Comparison of ENCODE assay signal across 20 cellular contexts in the genomic region with DNA sequence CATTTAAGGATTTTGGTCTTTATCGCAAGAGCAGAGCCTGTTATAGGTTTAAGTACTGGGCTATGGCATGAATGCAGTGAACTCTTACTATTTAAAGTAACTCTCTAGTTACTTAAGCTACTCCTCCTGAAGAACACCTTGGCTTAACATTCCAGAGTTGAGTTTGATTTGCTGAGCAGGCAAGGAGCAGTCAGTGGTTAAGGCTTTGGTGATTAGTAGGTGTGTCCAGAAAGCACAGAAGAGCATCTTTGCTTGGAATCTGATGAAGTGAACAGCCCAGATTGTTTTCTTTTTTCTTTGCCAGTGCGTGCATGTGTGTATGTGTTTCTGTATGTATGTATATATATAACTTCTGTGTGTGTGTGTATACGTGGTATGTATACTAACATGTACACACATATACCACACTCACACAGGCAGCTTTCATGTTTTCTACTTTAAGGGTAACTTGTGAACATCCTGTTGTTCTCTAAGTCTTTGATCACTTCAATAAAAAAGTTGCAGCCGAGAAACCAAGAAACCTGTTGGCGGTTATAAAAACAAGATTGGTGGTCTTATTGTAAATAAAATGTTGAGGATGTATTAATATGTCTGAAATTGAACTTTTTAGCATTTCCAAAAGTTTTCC. TPM values are rescaled to one million over a fixed set of nuclear protein-coding genes. Genes with fewer than 3 reads are reported as not detected.
A peak's percentile ranks its signal among the peaks of the same experiment; 100 is the strongest.
DNase-seq lines count a peak whose midpoint lies in the region; ATAC-seq, FAIRE-seq and TF ChIP-seq lines count a peak whose summit lies in the region.
"Had no signal": no experiment of that assay in that cellular context is flagged by ENCODE, and none has a peak within 500 bp of the region (broad histone marks: within the 10 kb centered on the region; RNA-seq: fewer than 3 reads in every experiment).

No MANE protein-coding gene starts in this region.

- no peaks in the 10 kb centered on the region for H3K27me3 Mint-ChIP-seq in activated T-cell treated with anti-CD3 and anti-CD28 coated beads, Interleukin-2, amount 50 U/mL, for 4 hours (ENCODE audit: low read depth)
- no peaks in the 10 kb centered on the region for H3K27me3 Mint-ChIP-seq in activated CD8-positive, alpha-beta T cell treated with anti-CD3 and anti-CD28 coated beads for 36 hours
- H3K27me3 Mint-ChIP-seq: type B pancreatic cell had no signal

- H3K36me3 Mint-ChIP-seq in activated T-cell treated with anti-CD3 and anti-CD28 coated beads, Interleukin-2, amount 50 U/mL, for 4 hours (ENCODE audit: insufficient read depth), result peaks cover 15% of the 10 kb centered on the region
- H3K36me3 Mint-ChIP-seq in activated CD8-positive, alpha-beta T cell treated with anti-CD3 and anti-CD28 coated beads for 36 hours (ENCODE audit: low read depth), result no peaks in the 10 kb centered on the region

- no peaks in the 10 kb centered on the region for H3K9me3 Mint-ChIP-seq in activated T-cell treated with anti-CD3 and anti-CD28 coated beads, Interleukin-2, amount 50 U/mL, for 4 hours
- no peaks in the 10 kb centered on the region for H3K9me3 Mint-ChIP-seq in activated CD8-positive, alpha-beta T cell treated with anti-CD3 and anti-CD28 coated beads for 36 hours
- H3K9me3 Mint-ChIP-seq: endodermal cell, neural crest cell, type B pancreatic cell had no signal

- TF ChIP-seq CTCF in KMS-11 (conservative IDR thresholded peaks at IDR 0.05; ENCODE audit: low read depth, low read length), result no peak
- no peak for TF ChIP-seq CTCF in pancreas (IDR thresholded peaks at IDR 0.05)
- TF ChIP-seq CTCF in activated CD8-positive, alpha-beta T cell treated with anti-CD3 and anti-CD28 coated beads for 36 hours (IDR thresholded peaks at IDR 0.05), result no peak

- peak in 1 of 2 donors; percentile 32 for ATAC-seq in activated T-cell treated with anti-CD3 and anti-CD28 coated beads, Interleukin-2, amount 50 U/mL, for 4 hours
- ATAC-seq in pancreas, result no peak
- ATAC-seq in activated CD8-positive, alpha-beta T cell treated with anti-CD3 and anti-CD28 coated beads for 36 hours, result no peak
- ATAC-seq: A549 had no signal

- H3K27me3 ChIP-seq in KMS-11 (ENCODE audit: insufficient read depth, low read depth) (no peaks in the 10 kb centered on the region), skeletal muscle tissue (ENCODE audit: control insufficient read depth in 3 of 3, insufficient read depth in 3 of 3, low read length in 3 of 3) (no peaks in the 10 kb centered on the region), pancreas (no peaks in the 10 kb centered on the region)
- H3K27me3 ChIP-seq: BLaER1, colonic mucosa had no signal

- H3K27ac Mint-ChIP-seq in activated CD8-positive, alpha-beta T cell treated with anti-CD3 and anti-CD28 coated beads for 36 hours, result no peak overlapping the region
- H3K27ac Mint-ChIP-seq: type B pancreatic cell had no signal

- H3K36me3 ChIP-seq in KMS-11 (ENCODE audit: insufficient read depth) (no peaks in the 10 kb centered on the region), skeletal muscle tissue (ENCODE audit: control insufficient read depth in 3 of 3, insufficient read depth in 3 of 3, low read length in 3 of 3) (no peaks in the 10 kb centered on the region), pancreas (no peaks in the 10 kb centered on the region)
- H3K36me3 ChIP-seq: colonic mucosa, prostate gland had no signal

- H3K4me3 Mint-ChIP-seq in activated T-cell treated with anti-CD3 and anti-CD28 coated beads, Interleukin-2, amount 50 U/mL, for 4 hours, result peak overlapping the region; percentile 5
- H3K4me3 Mint-ChIP-seq in activated CD8-positive, alpha-beta T cell treated with anti-CD3 and anti-CD28 coated beads for 36 hours, result no peak overlapping the region
- H3K4me3 Mint-ChIP-seq: endodermal cell, neural crest cell, type B pancreatic cell had no signal

- intact Hi-C loops in pancreas (cut with DNase I), result no loop called here
- intact Hi-C loops in activated CD8-positive, alpha-beta T cell treated with anti-CD3 and anti-CD28 coated beads for 36 hours (cut with micrococcal nuclease), result no loop called here

- no peak overlapping the region for H2AFZ ChIP-seq in KMS-11 (ENCODE audit: low read depth)

- peak overlapping the region; percentile 45; the same call in 1 of the 2 replicates for H3K4me2 ChIP-seq in KMS-11
- H3K4me2 ChIP-seq: A549, BLaER1, smooth muscle cell had no signal

- H3K79me2 ChIP-seq in KMS-11 (ENCODE audit: insufficient read depth, low read depth), result peaks cover 50% of the 10 kb centered on the region

- FAIRE-seq in pancreas (lab: Jason Lieb, UNC), result no peak
- FAIRE-seq: A549, GM18507 had no signal

- H3K9ac ChIP-seq in KMS-11 (no peak overlapping the region), skeletal muscle tissue (ENCODE audit: low read depth in 1 of 3, low read length in 3 of 3) (no peak overlapping the region)
- H3K9ac ChIP-seq: BLaER1 had no signal

- no peaks in the 10 kb centered on the region for H3K9me3 ChIP-seq in skeletal muscle tissue (ENCODE audit: control insufficient read depth in 3 of 3, low read length in 3 of 3)
- H3K9me3 ChIP-seq in pancreas, result no peaks in the 10 kb centered on the region
- H3K9me3 ChIP-seq: A549, BLaER1, colonic mucosa, prostate gland had no signal

- H3K27ac ChIP-seq in KMS-11 (no peak overlapping the region; the same call in 1 of the 2 replicates), skeletal muscle tissue (ENCODE audit: low read depth, low read length) (peak overlapping the region; percentile 8), pancreas (no peak overlapping the region)
- H3K27ac ChIP-seq: A549, BLaER1, colonic mucosa, prostate gland had no signal

- no peaks in the 10 kb centered on the region for H4K20me1 ChIP-seq in KMS-11 (ENCODE audit: insufficient read depth)

- no peak overlapping the region for H3K4me3 ChIP-seq in KMS-11 (IDR thresholded peaks at IDR 0.05; ENCODE audit: insufficient read depth, low read depth, low read length)
- no peak overlapping the region for H3K4me3 ChIP-seq in skeletal muscle tissue (ENCODE audit: low read length in 3 of 3)
- H3K4me3 ChIP-seq in pancreas, result no peak overlapping the region
- H3K4me3 ChIP-seq: A549, BLaER1, colonic mucosa, prostate gland, smooth muscle cell had no signal

- peaks cover 58% of the 10 kb centered on the region for H3K4me1 ChIP-seq in KMS-11 (ENCODE audit: low read depth, poor library complexity, severe bottlenecking)
- H3K4me1 ChIP-seq in skeletal muscle tissue (ENCODE audit: control insufficient read depth in 3 of 3, insufficient read depth in 3 of 3, low read length in 3 of 3), result peaks cover 17 to 37% (median 23%) of the 10 kb centered on the region in 3 donors
- peaks cover 0 to 5% (median 0%) of the 10 kb centered on the region in 3 donors for H3K4me1 ChIP-seq in pancreas
- H3K4me1 ChIP-seq: A549, colonic mucosa, prostate gland had no signal

- DNase-seq in activated T-cell treated with anti-CD3 and anti-CD28 coated beads, Interleukin-2, amount 50 U/mL, for 4 hours, result no peak
- DNase-seq in activated T-cell treated with anti-CD3 and anti-CD28 coated beads for 4 hours (no peak), cerebellar cortex (ENCODE audit: low spot score) (peak; percentile 26), pancreas (no peak), NCI-H526 treated with DMSO at 0.1 percent for 48 hours (lab: John Stamatoyannopoulos, UW) (no peak)
- no peak for DNase-seq in activated CD8-positive, alpha-beta T cell treated with anti-CD3 and anti-CD28 coated beads for 36 hours
- DNase-seq: activated naive CD4-positive, alpha-beta T cell treated with Interleukin-2 at 50 U/mL for 16 hours; colonic mucosa; endodermal cell; NCI-H524; stimulated activated CD4-positive, alpha-beta T cell treated with anti-CD3 and anti-CD28 coated beads, Interleukin-2, amount 100 ng/mL, for 48 hours had no signal

- CTCF ChIA-PET in activated CD8-positive, alpha-beta T cell treated with anti-CD3 and anti-CD28 coated beads for 36 hours (lab: Charles Lee), result interaction anchor here (1.5 kb wide), 1 partner anchor 35 kb away, joined by 4 read pairs; no protein-coding TSS in a partner anchor

- WGBS in pancreas, 2 donors, result 93 to 97% methylated on average over 5 of the region's 5 CpGs

- POLR2A ChIA-PET in activated CD8-positive, alpha-beta T cell treated with anti-CD3 and anti-CD28 coated beads for 36 hours (lab: Charles Lee), result interaction anchor here (1.1 kb wide), 1 partner anchor 25 kb away, joined by 3 read pairs; no protein-coding TSS in a partner anchor

- H3K4me1 Mint-ChIP-seq in activated T-cell treated with anti-CD3 and anti-CD28 coated beads, Interleukin-2, amount 50 U/mL, for 4 hours (ENCODE audit: low read depth), result peaks cover 37% of the 10 kb centered on the region
- H3K4me1 Mint-ChIP-seq in activated CD8-positive, alpha-beta T cell treated with anti-CD3 and anti-CD28 coated beads for 36 hours (ENCODE audit: low read depth), result peaks cover 32% of the 10 kb centered on the region

RNA-seq across cellular contexts. Expression of gene TULP4, which starts 56.2 kb away (rescaled TPM):
- 10 to 100 TPM; 23.4 to 24.8 (median 23.9) TPM for total RNA-seq in activated T-cell treated with anti-CD3 and anti-CD28 coated beads, Interleukin-2, amount 50 U/mL, for 4 hours
- total RNA-seq in skeletal muscle tissue, result 634 TPM
- 10 to 100 TPM; 46.0 to 88.8 (median 58.4) TPM for total RNA-seq in pancreas
- 1 to 10 TPM; 3.1 to 8.1 TPM for polyA plus RNA-seq in pancreas
- total RNA-seq in activated CD8-positive, alpha-beta T cell treated with anti-CD3 and anti-CD28 coated beads for 36 hours, result 10 to 100 TPM; 18.4 to 18.5 TPM
